8 cellular contexts compared by ENCODE assay signal in the genomic region with DNA sequence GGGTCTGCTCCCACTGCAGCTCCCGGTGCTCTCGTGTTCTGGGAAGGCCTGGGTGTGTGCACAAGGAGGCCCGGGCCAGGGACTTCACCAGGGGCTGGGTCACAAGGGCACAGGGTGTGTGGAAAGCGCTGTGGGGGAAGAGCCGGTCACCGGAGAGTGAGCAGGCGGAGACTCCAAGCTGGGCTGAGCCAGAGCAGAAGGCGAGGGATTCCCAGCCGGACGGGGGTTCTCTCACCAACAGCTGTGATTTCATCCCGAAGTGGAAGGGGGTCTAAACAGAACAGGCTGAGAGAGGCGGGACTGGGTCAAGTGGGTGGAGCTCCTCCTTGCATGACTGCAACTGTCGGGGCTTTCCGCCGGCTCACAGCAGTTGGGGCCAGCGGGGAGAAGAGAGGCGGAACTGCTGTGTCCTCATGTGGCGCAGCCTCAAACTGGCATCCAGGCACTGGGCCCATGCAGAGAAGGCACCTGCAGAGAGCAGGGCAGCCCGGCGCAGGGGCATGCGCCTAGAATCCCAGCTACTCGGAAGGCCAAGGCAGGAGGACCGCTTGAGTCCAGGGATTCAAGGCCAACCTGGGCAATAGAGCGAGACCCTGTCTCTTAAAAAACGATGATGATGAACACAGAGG. TPM values are rescaled to one million over a fixed set of nuclear protein-coding genes. Genes with fewer than 3 reads are reported as not detected.
DNase-seq lines count a peak whose midpoint lies in the region; ATAC-seq lines count a peak whose summit lies in the region.

No MANE protein-coding gene starts in this region.

- intact Hi-C loops in left ventricle myocardium superior (cut with micrococcal nuclease), result no loop called here

- in situ Hi-C loops in Caki2 (cut with HindIII; ENCODE audit: low pct_unique_long_range_greater_than_20kb, low sequenced_read_pairs), result no loop called here

- DNase-seq in Caki2 (ENCODE audit: low read depth) (peak; percentile 75), Kasumi-1 (lab: John Stamatoyannopoulos, UW) (peak; percentile 75 to 86), activated T-cell treated with anti-CD3 and anti-CD28 coated beads for 4 hours (peak; percentile 70), left ventricle myocardium superior (peak; percentile 65), NCI-H748 (lab: John Stamatoyannopoulos, UW; ENCODE audit: unreplicated experiment) (no peak), NCI-H1417 treated with DMSO at 0.1 percent for 48 hours (lab: John Stamatoyannopoulos, UW) (no peak)
- peak; percentile 77 to 87 for DNase-seq in stimulated activated CD4-positive, alpha-beta T cell treated with anti-CD3 and anti-CD28 coated beads, Interleukin-4, amount 100 ng/mL, for 4 hours

- ATAC-seq in GM21515 (IDR thresholded peaks at IDR 0.05; ENCODE audit: unreplicated experiment), result peak; percentile 67
- ATAC-seq in left ventricle myocardium superior, result peak; percentile 64

RNA-seq across cellular contexts. Expression of a gene that starts 7.6 kb away (rescaled TPM):
- 76.0 and 106 TPM in 2 replicates for total RNA-seq in Caki2 (2014; rRNA removed; shearing (Covaris generic); ENCODE audit: low replicate concordance)
- total RNA-seq in left ventricle myocardium superior, result 3.1 TPM

RNA-seq across cellular contexts. Expression of a gene that starts 29.6 kb away (rescaled TPM):
- total RNA-seq in Caki2 (2014; rRNA removed; shearing (Covaris generic); ENCODE audit: low replicate concordance), result 26.1 and 26.2 TPM in 2 replicates
- 11.8 TPM for total RNA-seq in left ventricle myocardium superior

RNA-seq across cellular contexts. Expression of a gene that starts 38.9 kb away (rescaled TPM):
- 15.6 and 49.2 TPM in 2 replicates for total RNA-seq in Caki2 (2014; rRNA removed; shearing (Covaris generic); ENCODE audit: low replicate concordance)
- 4.5 TPM for total RNA-seq in left ventricle myocardium superior

RNA-seq across cellular contexts. Expression of a gene that starts 39.0 kb away (rescaled TPM):
- 35.4 and 47.4 TPM in 2 replicates for total RNA-seq in Caki2 (2014; rRNA removed; shearing (Covaris generic); ENCODE audit: low replicate concordance)
- 10.4 TPM for total RNA-seq in left ventricle myocardium superior

RNA-seq across cellular contexts. Expression of a gene that starts 53.0 kb away (rescaled TPM):
- 40.3 and 53.0 TPM in 2 replicates for total RNA-seq in Caki2 (2014; rRNA removed; shearing (Covaris generic); ENCODE audit: low replicate concordance)
- total RNA-seq in left ventricle myocardium superior, result 49.6 TPM

Comparison
In these comparisons a context has a peak if more than half of its experiments do, and no peak if none do; other contexts are left out.
1. DNase-seq: peak in Caki2 (single experiment), Kasumi-1 (2 of 2), activated T-cell treated with anti-CD3 and anti-CD28 coated beads for 4 hours (single experiment), left ventricle myocardium superior (single experiment) and stimulated activated CD4-positive, alpha-beta T cell treated with anti-CD3 and anti-CD28 coated beads, Interleukin-4, amount 100 ng/mL, for 4 hours (2 of 2); none in NCI-H748 (single experiment) and NCI-H1417 treated with DMSO at 0.1 percent for 48 hours (single experiment).
2. RNA of a gene that starts 7.6 kb away (total RNA-seq): 76.0 to 106 TPM in Caki2; 3.1 TPM in left ventricle myocardium superior (single experiment); every median in the first group is over 10 times any median in the second.